In the genomic region with DNA sequence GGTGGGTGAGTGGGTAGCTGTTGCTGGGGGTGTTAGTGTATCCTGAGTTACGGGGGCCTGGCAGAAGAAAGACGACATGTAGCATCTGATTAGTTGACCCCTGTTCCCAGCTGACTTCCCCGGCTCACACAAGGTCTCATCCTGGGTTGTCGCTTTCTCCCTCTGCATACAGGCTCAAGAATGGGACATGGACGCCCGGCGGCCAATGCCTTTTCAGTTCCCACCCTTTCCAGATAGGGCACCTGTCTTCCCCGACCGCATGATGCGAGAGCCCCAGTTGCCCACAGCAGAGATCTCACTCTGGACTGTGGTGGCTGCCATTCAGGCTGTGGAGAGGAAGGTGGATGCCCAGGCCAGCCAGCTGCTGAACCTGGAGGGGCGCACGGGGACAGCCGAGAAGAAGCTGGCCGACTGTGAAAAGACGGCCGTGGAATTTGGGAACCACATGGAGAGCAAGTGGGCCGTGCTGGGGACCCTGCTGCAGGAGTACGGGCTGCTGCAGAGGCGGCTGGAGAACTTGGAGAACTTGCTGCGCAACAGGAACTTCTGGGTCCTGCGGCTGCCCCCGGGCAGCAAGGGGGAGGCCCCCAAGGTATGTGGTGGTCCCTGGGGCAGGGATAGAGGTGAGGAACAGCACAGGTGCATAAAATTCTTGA, we compare ENCODE assay signal across 1 cellular context.
TF ChIP-seq lines count a peak whose summit lies in the region.

No MANE protein-coding gene starts in this region.

TF ChIP-seq in H1, 55 proteins besides CTCF, POLR2A, EP300 and RAD21:
- TF ChIP-seq MAFK (IDR thresholded peaks at IDR 0.05; ENCODE audit: low read depth, low read length) (no peak), KDM1A (IDR thresholded peaks at IDR 0.05; ENCODE audit: borderline replicate concordance, low read length) (no peak), SP2 (IDR thresholded peaks at IDR 0.05; ENCODE audit: low read length) (no peak), USF2 (IDR thresholded peaks at IDR 0.05; ENCODE audit: low read length) (no peak), BACH1 (IDR thresholded peaks at IDR 0.05; ENCODE audit: low read length) (no peak), SAP30 (IDR thresholded peaks at IDR 0.05; ENCODE audit: insufficient read depth, insufficient replicate concordance, low read length) (no peak), SP4 (IDR thresholded peaks at IDR 0.05; ENCODE audit: low read length) (no peak), ASH2L (IDR thresholded peaks at IDR 0.05; ENCODE audit: low read length) (no peak), YY1 (IDR thresholded peaks at IDR 0.05; ENCODE audit: low read depth, low read length) (no peak)
- TF ChIP-seq, protein P1, sequence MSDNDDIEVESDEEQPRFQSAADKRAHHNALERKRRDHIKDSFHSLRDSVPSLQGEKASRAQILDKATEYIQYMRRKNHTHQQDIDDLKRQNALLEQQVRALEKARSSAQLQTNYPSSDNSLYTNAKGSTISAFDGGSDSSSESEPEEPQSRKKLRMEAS (IDR thresholded peaks at IDR 0.05) = no peak
- TF ChIP-seq, protein P2, sequence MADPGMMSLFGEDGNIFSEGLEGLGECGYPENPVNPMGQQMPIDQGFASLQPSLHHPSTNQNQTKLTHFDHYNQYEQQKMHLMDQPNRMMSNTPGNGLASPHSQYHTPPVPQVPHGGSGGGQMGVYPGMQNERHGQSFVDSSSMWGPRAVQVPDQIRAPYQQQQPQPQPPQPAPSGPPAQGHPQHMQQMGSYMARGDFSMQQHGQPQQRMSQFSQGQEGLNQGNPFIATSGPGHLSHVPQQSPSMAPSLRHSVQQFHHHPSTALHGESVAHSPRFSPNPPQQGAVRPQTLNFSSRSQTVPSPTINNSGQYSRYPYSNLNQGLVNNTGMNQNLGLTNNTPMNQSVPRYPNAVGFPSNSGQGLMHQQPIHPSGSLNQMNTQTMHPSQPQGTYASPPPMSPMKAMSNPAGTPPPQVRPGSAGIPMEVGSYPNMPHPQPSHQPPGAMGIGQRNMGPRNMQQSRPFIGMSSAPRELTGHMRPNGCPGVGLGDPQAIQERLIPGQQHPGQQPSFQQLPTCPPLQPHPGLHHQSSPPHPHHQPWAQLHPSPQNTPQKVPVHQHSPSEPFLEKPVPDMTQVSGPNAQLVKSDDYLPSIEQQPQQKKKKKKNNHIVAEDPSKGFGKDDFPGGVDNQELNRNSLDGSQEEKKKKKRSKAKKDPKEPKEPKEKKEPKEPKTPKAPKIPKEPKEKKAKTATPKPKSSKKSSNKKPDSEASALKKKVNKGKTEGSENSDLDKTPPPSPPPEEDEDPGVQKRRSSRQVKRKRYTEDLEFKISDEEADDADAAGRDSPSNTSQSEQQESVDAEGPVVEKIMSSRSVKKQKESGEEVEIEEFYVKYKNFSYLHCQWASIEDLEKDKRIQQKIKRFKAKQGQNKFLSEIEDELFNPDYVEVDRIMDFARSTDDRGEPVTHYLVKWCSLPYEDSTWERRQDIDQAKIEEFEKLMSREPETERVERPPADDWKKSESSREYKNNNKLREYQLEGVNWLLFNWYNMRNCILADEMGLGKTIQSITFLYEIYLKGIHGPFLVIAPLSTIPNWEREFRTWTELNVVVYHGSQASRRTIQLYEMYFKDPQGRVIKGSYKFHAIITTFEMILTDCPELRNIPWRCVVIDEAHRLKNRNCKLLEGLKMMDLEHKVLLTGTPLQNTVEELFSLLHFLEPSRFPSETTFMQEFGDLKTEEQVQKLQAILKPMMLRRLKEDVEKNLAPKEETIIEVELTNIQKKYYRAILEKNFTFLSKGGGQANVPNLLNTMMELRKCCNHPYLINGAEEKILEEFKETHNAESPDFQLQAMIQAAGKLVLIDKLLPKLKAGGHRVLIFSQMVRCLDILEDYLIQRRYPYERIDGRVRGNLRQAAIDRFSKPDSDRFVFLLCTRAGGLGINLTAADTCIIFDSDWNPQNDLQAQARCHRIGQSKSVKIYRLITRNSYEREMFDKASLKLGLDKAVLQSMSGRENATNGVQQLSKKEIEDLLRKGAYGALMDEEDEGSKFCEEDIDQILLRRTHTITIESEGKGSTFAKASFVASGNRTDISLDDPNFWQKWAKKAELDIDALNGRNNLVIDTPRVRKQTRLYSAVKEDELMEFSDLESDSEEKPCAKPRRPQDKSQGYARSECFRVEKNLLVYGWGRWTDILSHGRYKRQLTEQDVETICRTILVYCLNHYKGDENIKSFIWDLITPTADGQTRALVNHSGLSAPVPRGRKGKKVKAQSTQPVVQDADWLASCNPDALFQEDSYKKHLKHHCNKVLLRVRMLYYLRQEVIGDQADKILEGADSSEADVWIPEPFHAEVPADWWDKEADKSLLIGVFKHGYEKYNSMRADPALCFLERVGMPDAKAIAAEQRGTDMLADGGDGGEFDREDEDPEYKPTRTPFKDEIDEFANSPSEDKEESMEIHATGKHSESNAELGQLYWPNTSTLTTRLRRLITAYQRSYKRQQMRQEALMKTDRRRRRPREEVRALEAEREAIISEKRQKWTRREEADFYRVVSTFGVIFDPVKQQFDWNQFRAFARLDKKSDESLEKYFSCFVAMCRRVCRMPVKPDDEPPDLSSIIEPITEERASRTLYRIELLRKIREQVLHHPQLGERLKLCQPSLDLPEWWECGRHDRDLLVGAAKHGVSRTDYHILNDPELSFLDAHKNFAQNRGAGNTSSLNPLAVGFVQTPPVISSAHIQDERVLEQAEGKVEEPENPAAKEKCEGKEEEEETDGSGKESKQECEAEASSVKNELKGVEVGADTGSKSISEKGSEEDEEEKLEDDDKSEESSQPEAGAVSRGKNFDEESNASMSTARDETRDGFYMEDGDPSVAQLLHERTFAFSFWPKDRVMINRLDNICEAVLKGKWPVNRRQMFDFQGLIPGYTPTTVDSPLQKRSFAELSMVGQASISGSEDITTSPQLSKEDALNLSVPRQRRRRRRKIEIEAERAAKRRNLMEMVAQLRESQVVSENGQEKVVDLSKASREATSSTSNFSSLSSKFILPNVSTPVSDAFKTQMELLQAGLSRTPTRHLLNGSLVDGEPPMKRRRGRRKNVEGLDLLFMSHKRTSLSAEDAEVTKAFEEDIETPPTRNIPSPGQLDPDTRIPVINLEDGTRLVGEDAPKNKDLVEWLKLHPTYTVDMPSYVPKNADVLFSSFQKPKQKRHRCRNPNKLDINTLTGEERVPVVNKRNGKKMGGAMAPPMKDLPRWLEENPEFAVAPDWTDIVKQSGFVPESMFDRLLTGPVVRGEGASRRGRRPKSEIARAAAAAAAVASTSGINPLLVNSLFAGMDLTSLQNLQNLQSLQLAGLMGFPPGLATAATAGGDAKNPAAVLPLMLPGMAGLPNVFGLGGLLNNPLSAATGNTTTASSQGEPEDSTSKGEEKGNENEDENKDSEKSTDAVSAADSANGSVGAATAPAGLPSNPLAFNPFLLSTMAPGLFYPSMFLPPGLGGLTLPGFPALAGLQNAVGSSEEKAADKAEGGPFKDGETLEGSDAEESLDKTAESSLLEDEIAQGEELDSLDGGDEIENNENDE (IDR thresholded peaks at IDR 0.05; ENCODE audit: insufficient replicate concordance, low read length) = no peak
